In genomic region chr16:30775381-30776099, GRCh38 we compare ENCODE assay signal across 8 cellular contexts. TPM values are rescaled to one million over a fixed set of nuclear protein-coding genes. Genes with fewer than 3 reads are reported as not detected.
DNase-seq lines count a peak whose midpoint lies in the region; ATAC-seq and TF ChIP-seq lines count a peak whose summit lies in the region.

No MANE protein-coding gene starts in this region.

- no peaks in the 10 kb centered on the region for H3K27me3 Mint-ChIP-seq in activated T-cell treated with anti-CD3 and anti-CD28 coated beads, Interleukin-2, amount 50 U/mL, for 24 hours

- peak overlapping the region; percentile 82 to 95 (median 89) for H3K27ac ChIP-seq in esophagus muscularis mucosa (replicated peaks in 1 of 4)

- H3K27me3 ChIP-seq in NT2/D1 (ENCODE audit: insufficient read depth, insufficient read length), result no peaks in the 10 kb centered on the region
- no peaks in the 10 kb centered on the region for H3K27me3 ChIP-seq in esophagus muscularis mucosa
- no peaks in the 10 kb centered on the region for H3K27me3 ChIP-seq in mucosa of stomach (ENCODE audit: control insufficient read depth, insufficient read depth, low read length)

- ATAC-seq in HG03139 (IDR thresholded peaks at IDR 0.05; ENCODE audit: unreplicated experiment), result peak; percentile 63
- ATAC-seq in stimulated activated effector memory CD8-positive, alpha-beta T cell treated with anti-CD3 and anti-CD28 coated beads, Interleukin-12 subunit alpha, Interleukin-12 subunit beta, amount 100 ng/mL, for 72 hours, result peak; percentile 77

- H3K4me3 Mint-ChIP-seq in activated T-cell treated with anti-CD3 and anti-CD28 coated beads, Interleukin-2, amount 50 U/mL, for 24 hours, result peak overlapping the region; percentile 93
- peak overlapping the region; percentile 78 for H3K4me3 Mint-ChIP-seq in stimulated activated effector memory CD8-positive, alpha-beta T cell treated with anti-CD3 and anti-CD28 coated beads, Interleukin-12 subunit alpha, Interleukin-12 subunit beta, amount 100 ng/mL, for 72 hours

- peaks cover 55% of the 10 kb centered on the region for H3K36me3 Mint-ChIP-seq in activated T-cell treated with anti-CD3 and anti-CD28 coated beads, Interleukin-2, amount 50 U/mL, for 24 hours (ENCODE audit: low read depth)
- peaks cover 43% of the 10 kb centered on the region for H3K36me3 Mint-ChIP-seq in stimulated activated effector memory CD8-positive, alpha-beta T cell treated with anti-CD3 and anti-CD28 coated beads, Interleukin-12 subunit alpha, Interleukin-12 subunit beta, amount 100 ng/mL, for 72 hours

- H3K9me3 ChIP-seq in NT2/D1 (ENCODE audit: insufficient read depth, low read length) (no peaks in the 10 kb centered on the region), esophagus muscularis mucosa (no peaks in the 10 kb centered on the region), mucosa of stomach (ENCODE audit: control insufficient read depth, low read length) (no peaks in the 10 kb centered on the region)

- H3K4me3 ChIP-seq in NT2/D1 (ENCODE audit: insufficient read length, low read depth), result peak overlapping the region; percentile 93
- peak overlapping the region; percentile 70 to 82 (median 73) for H3K4me3 ChIP-seq in esophagus muscularis mucosa
- peak overlapping the region; percentile 93 for H3K4me3 ChIP-seq in mucosa of stomach (ENCODE audit: low read length)

- H3K4me1 Mint-ChIP-seq in activated T-cell treated with anti-CD3 and anti-CD28 coated beads, Interleukin-2, amount 50 U/mL, for 24 hours (ENCODE audit: low read depth), result peaks cover 27% of the 10 kb centered on the region
- peaks cover 43% of the 10 kb centered on the region for H3K4me1 Mint-ChIP-seq in stimulated activated effector memory CD8-positive, alpha-beta T cell treated with anti-CD3 and anti-CD28 coated beads, Interleukin-12 subunit alpha, Interleukin-12 subunit beta, amount 100 ng/mL, for 72 hours

- H3K4me1 ChIP-seq in NT2/D1 (ENCODE audit: insufficient read depth, insufficient read length) (peaks cover 18% of the 10 kb centered on the region), esophagus muscularis mucosa (peaks cover 21 to 50% (median 36%) of the 10 kb centered on the region in 4 donors), mucosa of stomach (ENCODE audit: control insufficient read depth, insufficient read depth, low read length) (peaks cover 18% of the 10 kb centered on the region)

- H3K9ac ChIP-seq in NT2/D1 (ENCODE audit: insufficient read length, low read depth) (peak overlapping the region; percentile 99), mucosa of stomach (ENCODE audit: low read length) (peak overlapping the region; percentile 79)

- TF ChIP-seq CTCF in esophagus muscularis mucosa (IDR thresholded peaks at IDR 0.05), result no peak

- peak overlapping the region; percentile 95 for H3K27ac Mint-ChIP-seq in activated T-cell treated with anti-CD3 and anti-CD28 coated beads, Interleukin-2, amount 50 U/mL, for 24 hours
- H3K27ac Mint-ChIP-seq in stimulated activated effector memory CD8-positive, alpha-beta T cell treated with anti-CD3 and anti-CD28 coated beads, Interleukin-12 subunit alpha, Interleukin-12 subunit beta, amount 100 ng/mL, for 72 hours, result peak overlapping the region; percentile 66

- TF ChIP-seq EP300 in esophagus muscularis mucosa (IDR thresholded peaks at IDR 0.05), result no peak

- peak; percentile 28 for TF ChIP-seq POLR2A in esophagus muscularis mucosa (IDR thresholded peaks at IDR 0.05; ENCODE audit: low read depth)

- H3K9me3 Mint-ChIP-seq in activated T-cell treated with anti-CD3 and anti-CD28 coated beads, Interleukin-2, amount 50 U/mL, for 24 hours, result no peaks in the 10 kb centered on the region
- no peaks in the 10 kb centered on the region for H3K9me3 Mint-ChIP-seq in stimulated activated effector memory CD8-positive, alpha-beta T cell treated with anti-CD3 and anti-CD28 coated beads, Interleukin-12 subunit alpha, Interleukin-12 subunit beta, amount 100 ng/mL, for 72 hours

- H3K36me3 ChIP-seq in NT2/D1 (ENCODE audit: insufficient read depth, insufficient read length, low read length) (peaks cover 73% of the 10 kb centered on the region), esophagus muscularis mucosa (peaks cover 27 to 47% (median 43%) of the 10 kb centered on the region in 4 donors), mucosa of stomach (ENCODE audit: control insufficient read depth, insufficient read depth, low read length) (peaks cover 7% of the 10 kb centered on the region)

- DNase-seq in NCI-H2081 (lab: John Stamatoyannopoulos, UW) (peak; percentile 58 to 72), NCI-H2081 treated with DMSO at 0.1 percent for 48 hours (lab: John Stamatoyannopoulos, UW) (no peak), NT2/D1 (ENCODE audit: low read depth, low spot score) (peak; percentile 86), esophagus muscularis mucosa (ENCODE audit: extremely low spot score) (no peak)
- peak; percentile 79 for DNase-seq in activated T-cell treated with anti-CD3 and anti-CD28 coated beads, Interleukin-2, amount 50 U/mL, for 24 hours
- peak; percentile 30 to 75 for DNase-seq in stimulated activated effector memory CD8-positive, alpha-beta T cell treated with anti-CD3 and anti-CD28 coated beads, Interleukin-12 subunit alpha, Interleukin-12 subunit beta, amount 100 ng/mL, for 72 hours (ENCODE audit: low spot score in 2 of 2)

- intact Hi-C loops in esophagus muscularis mucosa (cut with DNase I), result no loop called here

- no CpG with 5 or more reads among the region's 75 CpGs for WGBS in esophagus muscularis mucosa

RNA-seq across cellular contexts. Expression of gene ZNF629, which starts 11.5 kb away (rescaled TPM):
- 10 to 100 TPM; 10.4 to 17.1 (median 15.4) TPM for total RNA-seq in esophagus muscularis mucosa

RNA-seq across cellular contexts. Expression of gene RNF40, which starts 13.4 kb away (rescaled TPM):
- 10 to 100 TPM; 61.9 to 86.9 (median 67.0) TPM for total RNA-seq in esophagus muscularis mucosa

RNA-seq across cellular contexts. Expression of gene CFAP119, which starts 13.7 kb away (rescaled TPM):
- total RNA-seq in esophagus muscularis mucosa, result 1 to 10 TPM in 2 of 4 donors, under 1 TPM in 2; 0.42 to 2.9 (median 1.4) TPM

RNA-seq across cellular contexts. Expression of gene PHKG2, which starts 27.3 kb away (rescaled TPM):
- total RNA-seq in esophagus muscularis mucosa, result 10 to 100 TPM; 22.4 to 25.8 (median 23.5) TPM

Comparison
In these comparisons a context has a peak if more than half of its experiments do, and no peak if none do; other contexts are left out.
1. DNase-seq: peak in NCI-H2081 (2 of 2), NT2/D1 (single experiment), activated T-cell treated with anti-CD3 and anti-CD28 coated beads, Interleukin-2, amount 50 U/mL, for 24 hours (single experiment) and stimulated activated effector memory CD8-positive, alpha-beta T cell treated with anti-CD3 and anti-CD28 coated beads, Interleukin-12 subunit alpha, Interleukin-12 subunit beta, amount 100 ng/mL, for 72 hours (2 of 2); none in NCI-H2081 treated with DMSO at 0.1 percent for 48 hours (single experiment) and esophagus muscularis mucosa (single experiment).
2. Peak in every context shown above with its lines, with median percentiles within 50 percentile points of each other: H3K4me3 ChIP-seq.